19 cellular contexts compared by ENCODE assay signal in genomic region chr15:98666441-98666840, GRCh38.
"Had no signal": no experiment of that assay in that cellular context is flagged by ENCODE, and none has a peak within 500 bp of the region (broad histone marks: within the 10 kb centered on the region; RNA-seq: fewer than 3 reads in every experiment).

No MANE protein-coding gene starts in this region.

- H3K27me3 ChIP-seq: sigmoid colon had no signal

- H3K27ac ChIP-seq: lower lobe of right lung, parathyroid adenoma had no signal

- H3K4me1 ChIP-seq: parathyroid adenoma had no signal

- H3K27me3 Mint-ChIP-seq: activated naive CD8-positive, alpha-beta T cell; brain had no signal

- H3K36me3 Mint-ChIP-seq: activated CD8-positive, alpha-beta memory T cell treated with anti-CD3 and anti-CD28 coated beads, Interleukin-2, amount 10 ng/mL, durations not matched to agents 7 days and 5 days; activated naive CD8-positive, alpha-beta T cell; T-cell had no signal

- H3K9me3 ChIP-seq: lower lobe of right lung, sigmoid colon had no signal

- ATAC-seq: activated CD8-positive, alpha-beta memory T cell treated with anti-CD3 and anti-CD28 coated beads, Interleukin-2, amount 10 ng/mL, durations not matched to agents 7 days and 5 days; left cardiac atrium; lower lobe of right lung; T-cell had no signal

- H3K36me3 ChIP-seq: lower lobe of right lung, sigmoid colon had no signal

- FAIRE-seq: frontal cortex, urothelium cell line had no signal

- H2AFZ ChIP-seq: parathyroid adenoma had no signal

- H3K27ac Mint-ChIP-seq: activated CD8-positive, alpha-beta memory T cell treated with anti-CD3 and anti-CD28 coated beads, Interleukin-2, amount 10 ng/mL, durations not matched to agents 7 days and 5 days; activated naive CD8-positive, alpha-beta T cell had no signal

- H3K4me3 Mint-ChIP-seq: activated CD8-positive, alpha-beta memory T cell treated with anti-CD3 and anti-CD28 coated beads, Interleukin-2, amount 10 ng/mL, durations not matched to agents 7 days and 5 days; activated naive CD8-positive, alpha-beta T cell; brain had no signal

- DNase-seq: activated CD4-positive, alpha-beta T cell treated with anti-CD3 and anti-CD28 coated beads for 1 hour; activated CD4-positive, alpha-beta T cell treated with anti-CD3 and anti-CD28 coated beads, Interleukin-2, amount 50 U/mL, for 4 hours; activated CD8-positive, alpha-beta memory T cell treated with anti-CD3 and anti-CD28 coated beads, Interleukin-2, amount 10 ng/mL, durations not matched to agents 7 days and 5 days; activated effector memory CD4-positive, alpha-beta T cell treated with anti-CD3 and anti-CD28 coated beads, Interleukin-2, amount 50 U/mL, for 16 hours; activated T-cell treated with anti-CD3 and anti-CD28 coated beads, Interleukin-2, amount 50 U/mL, for 1 hour; amygdala; cortex of kidney; effector CD4-positive, alpha-beta T cell; left cardiac atrium; lower lobe of right lung; sigmoid colon; stimulated activated CD4-positive, alpha-beta T cell treated with anti-CD3 and anti-CD28 coated beads, Interleukin-1b, Interleukin-23, amount 100 ng/mL, for 48 hours; T-cell; T1000 had no signal

- H3K4me3 ChIP-seq: lower lobe of right lung, sigmoid colon had no signal

- H3K9me3 Mint-ChIP-seq: T-cell had no signal

- H3K9ac ChIP-seq: parathyroid adenoma had no signal
